Comparison of ENCODE assay signal across 8 cellular contexts in genomic region chr6:56708810-56709597, GRCh38.
DNase-seq lines count a peak whose midpoint lies in the region; ATAC-seq and TF ChIP-seq lines count a peak whose summit lies in the region.

No MANE protein-coding gene starts in this region.

- DNase-seq in DMS79 (lab: John Stamatoyannopoulos, UW) (peak; percentile 15), HT1080 (ENCODE audit: low read depth) (peak; percentile 87), RKO (ENCODE audit: low spot score) (peak; percentile 83), epithelial cell of esophagus (ENCODE audit: low read depth) (peak; percentile 61), nephron progenitor cell (no peak)
- no peak for DNase-seq in activated T-cell treated with anti-CD3 and anti-CD28 coated beads, Interleukin-2, amount 50 U/mL, for 72 hours
- no peak for DNase-seq in stimulated activated CD4-positive, alpha-beta T cell treated with anti-CD3 and anti-CD28 coated beads, Interleukin-2, amount 100 ng/mL, for 24 hours
- no peak for DNase-seq in central memory CD4-positive, alpha-beta T cell

- H3K27me3 Mint-ChIP-seq in nephron progenitor cell (ENCODE audit: low read depth, poor library complexity): no peaks in the 10 kb centered on the region
- peaks cover 6% of the 10 kb centered on the region for H3K27me3 Mint-ChIP-seq in activated T-cell treated with anti-CD3 and anti-CD28 coated beads, Interleukin-2, amount 50 U/mL, for 72 hours (ENCODE audit: low read depth)

- no peak overlapping the region for H3K27ac Mint-ChIP-seq in nephron progenitor cell
- H3K27ac Mint-ChIP-seq in activated T-cell treated with anti-CD3 and anti-CD28 coated beads, Interleukin-2, amount 50 U/mL, for 72 hours: no peak overlapping the region

- H3K36me3 Mint-ChIP-seq in nephron progenitor cell (ENCODE audit: low read depth): no peaks in the 10 kb centered on the region
- no peaks in the 10 kb centered on the region for H3K36me3 Mint-ChIP-seq in activated T-cell treated with anti-CD3 and anti-CD28 coated beads, Interleukin-2, amount 50 U/mL, for 72 hours (ENCODE audit: insufficient read depth in 2 of 2)

- H3K4me1 Mint-ChIP-seq in nephron progenitor cell: peaks cover 8% of the 10 kb centered on the region
- H3K4me1 Mint-ChIP-seq in activated T-cell treated with anti-CD3 and anti-CD28 coated beads, Interleukin-2, amount 50 U/mL, for 72 hours (ENCODE audit: low read depth): no peaks in the 10 kb centered on the region

- H3K9me3 Mint-ChIP-seq in nephron progenitor cell: no peaks in the 10 kb centered on the region
- H3K9me3 Mint-ChIP-seq in activated T-cell treated with anti-CD3 and anti-CD28 coated beads, Interleukin-2, amount 50 U/mL, for 72 hours: no peaks in the 10 kb centered on the region

- no peak for ATAC-seq in activated T-cell treated with anti-CD3 and anti-CD28 coated beads, Interleukin-2, amount 50 U/mL, for 72 hours (replicated peaks in 1 of 2)

- H3K4me3 Mint-ChIP-seq in nephron progenitor cell: no peak overlapping the region
- H3K4me3 Mint-ChIP-seq in activated T-cell treated with anti-CD3 and anti-CD28 coated beads, Interleukin-2, amount 50 U/mL, for 72 hours: no peak overlapping the region

- peak; percentile 38 for TF ChIP-seq CTCF in epithelial cell of esophagus (IDR thresholded peaks at IDR 0.05; ENCODE audit: insufficient read depth, low read depth, low read length, missing control alignments)
- peak; percentile 75 for TF ChIP-seq CTCF in nephron progenitor cell (IDR thresholded peaks at IDR 0.05)

- H3K4me3 ChIP-seq in epithelial cell of esophagus (ENCODE audit: low read length): no peak overlapping the region

Comparison
In these comparisons a context has a peak if more than half of its experiments do, and no peak if none do; other contexts are left out.
1. DNase-seq: peak in DMS79 (single experiment), HT1080 (single experiment), RKO (single experiment) and epithelial cell of esophagus (single experiment); none in nephron progenitor cell (single experiment), activated T-cell treated with anti-CD3 and anti-CD28 coated beads, Interleukin-2, amount 50 U/mL, for 72 hours (0 of 2), stimulated activated CD4-positive, alpha-beta T cell treated with anti-CD3 and anti-CD28 coated beads, Interleukin-2, amount 100 ng/mL, for 24 hours (0 of 2) and central memory CD4-positive, alpha-beta T cell (single experiment).